1 cellular context compared by ENCODE assay signal in the genomic region with DNA sequence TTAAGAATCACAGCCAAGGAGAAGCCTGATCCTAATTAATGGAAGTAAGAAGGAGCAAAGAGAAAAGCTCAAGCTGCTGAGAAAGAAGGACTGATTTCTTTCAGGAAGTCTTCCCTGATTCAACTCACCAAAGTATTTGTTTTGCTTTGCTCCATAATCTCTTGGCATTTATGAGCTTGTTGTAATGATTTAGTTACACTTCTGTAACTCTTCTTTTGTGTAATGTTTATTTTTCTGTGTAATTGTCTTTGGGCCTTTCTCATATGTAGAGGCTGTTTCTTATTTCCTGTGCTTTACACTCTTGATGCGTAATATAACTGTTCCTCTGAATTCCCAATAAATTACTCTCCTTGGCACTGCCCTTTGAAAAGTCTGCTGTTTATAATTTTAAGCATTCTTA.
TF ChIP-seq lines count a peak whose summit lies in the region.

No MANE protein-coding gene starts in this region.

TF ChIP-seq in HEK293, 187 proteins besides CTCF, POLR2A, EP300 and RAD21 (continued from another document):
- TF ChIP-seq, protein P1, sequence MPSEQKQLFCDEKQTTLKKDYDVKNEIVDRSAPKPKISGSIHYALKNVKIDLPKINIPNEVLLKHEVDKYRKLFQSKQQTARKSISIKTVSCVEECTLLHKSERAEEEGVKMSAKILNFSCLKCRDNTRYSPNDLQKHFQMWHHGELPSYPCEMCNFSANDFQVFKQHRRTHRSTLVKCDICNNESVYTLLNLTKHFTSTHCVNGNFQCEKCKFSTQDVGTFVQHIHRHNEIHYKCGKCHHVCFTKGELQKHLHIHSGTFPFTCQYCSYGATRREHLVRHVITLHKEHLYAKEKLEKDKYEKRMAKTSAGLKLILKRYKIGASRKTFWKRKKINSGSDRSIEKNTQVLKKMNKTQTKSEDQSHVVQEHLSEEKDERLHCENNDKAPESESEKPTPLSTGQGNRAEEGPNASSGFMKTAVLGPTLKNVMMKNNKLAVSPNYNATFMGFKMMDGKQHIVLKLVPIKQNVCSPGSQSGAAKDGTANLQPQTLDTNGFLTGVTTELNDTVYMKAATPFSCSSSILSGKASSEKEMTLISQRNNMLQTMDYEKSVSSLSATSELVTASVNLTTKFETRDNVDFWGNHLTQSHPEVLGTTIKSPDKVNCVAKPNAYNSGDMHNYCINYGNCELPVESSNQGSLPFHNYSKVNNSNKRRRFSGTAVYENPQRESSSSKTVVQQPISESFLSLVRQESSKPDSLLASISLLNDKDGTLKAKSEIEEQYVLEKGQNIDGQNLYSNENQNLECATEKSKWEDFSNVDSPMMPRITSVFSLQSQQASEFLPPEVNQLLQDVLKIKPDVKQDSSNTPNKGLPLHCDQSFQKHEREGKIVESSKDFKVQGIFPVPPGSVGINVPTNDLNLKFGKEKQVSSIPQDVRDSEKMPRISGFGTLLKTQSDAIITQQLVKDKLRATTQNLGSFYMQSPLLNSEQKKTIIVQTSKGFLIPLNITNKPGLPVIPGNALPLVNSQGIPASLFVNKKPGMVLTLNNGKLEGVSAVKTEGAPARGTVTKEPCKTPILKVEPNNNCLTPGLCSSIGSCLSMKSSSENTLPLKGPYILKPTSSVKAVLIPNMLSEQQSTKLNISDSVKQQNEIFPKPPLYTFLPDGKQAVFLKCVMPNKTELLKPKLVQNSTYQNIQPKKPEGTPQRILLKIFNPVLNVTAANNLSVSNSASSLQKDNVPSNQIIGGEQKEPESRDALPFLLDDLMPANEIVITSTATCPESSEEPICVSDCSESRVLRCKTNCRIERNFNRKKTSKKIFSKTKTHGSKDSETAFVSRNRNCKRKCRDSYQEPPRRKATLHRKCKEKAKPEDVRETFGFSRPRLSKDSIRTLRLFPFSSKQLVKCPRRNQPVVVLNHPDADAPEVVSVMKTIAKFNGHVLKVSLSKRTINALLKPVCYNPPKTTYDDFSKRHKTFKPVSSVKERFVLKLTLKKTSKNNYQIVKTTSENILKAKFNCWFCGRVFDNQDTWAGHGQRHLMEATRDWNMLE (tag by site-specific recombination; conservative IDR thresholded peaks at IDR 0.05; ENCODE audit: low read depth) = peak; percentile 50; the same call in 1 of the 2 replicates
- TF ChIP-seq ZNF76 (tag by site-specific recombination; IDR thresholded peaks at IDR 0.05; ENCODE audit: borderline replicate concordance, low read depth) (no peak), ZNF791 (tag by site-specific recombination; IDR thresholded peaks at IDR 0.05) (no peak), ZNF837 (tag by site-specific recombination; IDR thresholded peaks at IDR 0.05) (no peak), ZNF16 (tag by site-specific recombination; IDR thresholded peaks at IDR 0.05; ENCODE audit: low read depth) (no peak), ZNF501 (tag by site-specific recombination; IDR thresholded peaks at IDR 0.05) (no peak), ZFP37 (tag by site-specific recombination; IDR thresholded peaks at IDR 0.05) (no peak), ZBTB48 (tag by site-specific recombination; IDR thresholded peaks at IDR 0.05) (no peak), ZNF121 (tag by site-specific recombination; IDR thresholded peaks at IDR 0.05) (no peak)
- TF ChIP-seq, protein P2, sequence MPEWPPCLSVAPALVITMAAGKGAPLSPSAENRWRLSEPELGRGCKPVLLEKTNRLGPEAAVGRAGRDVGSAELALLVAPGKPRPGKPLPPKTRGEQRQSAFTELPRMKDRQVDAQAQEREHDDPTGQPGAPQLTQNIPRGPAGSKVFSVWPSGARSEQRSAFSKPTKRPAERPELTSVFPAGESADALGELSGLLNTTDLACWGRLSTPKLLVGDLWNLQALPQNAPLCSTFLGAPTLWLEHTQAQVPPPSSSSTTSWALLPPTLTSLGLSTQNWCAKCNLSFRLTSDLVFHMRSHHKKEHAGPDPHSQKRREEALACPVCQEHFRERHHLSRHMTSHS (tag by site-specific recombination; IDR thresholded peaks at IDR 0.05) = peak; percentile 93
